Comparison of ENCODE assay signal across 8 cellular contexts in the genomic region with DNA sequence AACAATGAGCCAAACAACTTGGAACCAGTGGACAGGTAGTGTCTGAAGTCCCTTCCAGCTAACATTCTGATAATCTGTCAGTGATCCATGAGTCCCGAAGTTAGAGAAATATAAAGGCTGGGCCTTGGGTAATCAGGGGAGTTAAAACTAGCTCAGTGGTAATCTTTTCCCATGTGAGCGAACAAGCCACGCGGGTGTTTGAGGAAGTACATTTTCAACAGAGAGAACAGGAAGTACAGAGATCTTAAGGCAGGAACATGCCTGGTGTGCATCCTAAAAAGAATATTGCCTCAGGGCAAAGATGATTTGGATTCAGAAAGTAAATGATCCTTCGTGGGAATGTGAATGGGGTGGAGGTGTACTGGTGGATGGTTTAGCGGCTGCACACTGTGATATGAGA. TPM values are rescaled to one million over a fixed set of nuclear protein-coding genes. Genes with fewer than 3 reads are reported as not detected.
DNase-seq lines count a peak whose midpoint lies in the region; ATAC-seq and TF ChIP-seq lines count a peak whose summit lies in the region.

No MANE protein-coding gene starts in this region.

- H3K4me3 ChIP-seq in PC-3 (ENCODE audit: low read length), result no peak overlapping the region
- H3K4me3 ChIP-seq in fibroblast of villous mesenchyme (ENCODE audit: low read depth, low read length), result no peak overlapping the region
- H3K4me3 ChIP-seq in gastrocnemius medialis, result peak overlapping the region in 1 of 4 donors; percentile 7

- peaks cover 3% of the 10 kb centered on the region for H3F3A ChIP-seq in PC-3 (ENCODE audit: low read length, unreplicated experiment)

- H3K9me3 ChIP-seq in PC-3 (ENCODE audit: low read length), result no peaks in the 10 kb centered on the region
- H3K9me3 ChIP-seq in gastrocnemius medialis, result no peaks in the 10 kb centered on the region

- peak overlapping the region; percentile 6 for H3K4me3 Mint-ChIP-seq in activated CD4-positive, alpha-beta T cell treated with anti-CD3 and anti-CD28 coated beads for 36 hours

- no peaks in the 10 kb centered on the region for H4K20me1 ChIP-seq in PC-3 (ENCODE audit: low read length)

- peaks cover 1% of the 10 kb centered on the region for H3K36me3 Mint-ChIP-seq in activated CD4-positive, alpha-beta T cell treated with anti-CD3 and anti-CD28 coated beads for 36 hours (ENCODE audit: low read depth)

- H3K79me2 ChIP-seq in PC-3 (ENCODE audit: low read length), result 0 out of 2 replicates have a peak, but pooled peaks cover 7% of the 10 kb centered on the region

- no peaks in the 10 kb centered on the region for H3K36me3 ChIP-seq in PC-3 (ENCODE audit: low read depth, low read length)
- H3K36me3 ChIP-seq in gastrocnemius medialis, result no peaks in the 10 kb centered on the region

- DNase-seq in activated CD4-positive, alpha-beta T cell treated with anti-CD3 and anti-CD28 coated beads for 36 hours, result peak; percentile 29
- no peak for DNase-seq in activated CD4-positive, alpha-beta T cell treated with anti-CD3 and anti-CD28 coated beads for 48 hours
- DNase-seq in PC-3 (peak; percentile 41), fibroblast of villous mesenchyme (ENCODE audit: low read depth) (peak; percentile 59), gastrocnemius medialis (peak; percentile 52 to 67), NCI-H2107 treated with DMSO at 0.1 percent for 48 hours (lab: John Stamatoyannopoulos, UW; ENCODE audit: unreplicated experiment) (no peak), AG08396 (ENCODE audit: low spot score) (no peak)

- peaks cover 35% of the 10 kb centered on the region for H3K4me1 Mint-ChIP-seq in activated CD4-positive, alpha-beta T cell treated with anti-CD3 and anti-CD28 coated beads for 36 hours

- no peaks in the 10 kb centered on the region for H3K9me2 ChIP-seq in PC-3 (replicated peaks; ENCODE audit: low read length)

- H3K27ac ChIP-seq in PC-3 (ENCODE audit: low read length), result peak overlapping the region; percentile 97
- H3K27ac ChIP-seq in gastrocnemius medialis, result peak overlapping the region; percentile 80 to 92 (median 90)

- ATAC-seq in activated CD4-positive, alpha-beta T cell treated with anti-CD3 and anti-CD28 coated beads for 36 hours, result no peak
- ATAC-seq in PC-3 (no peak), gastrocnemius medialis (peak; percentile 70 to 73), GM21737 (IDR thresholded peaks at IDR 0.05; ENCODE audit: unreplicated experiment) (no peak)

- CTCF ChIA-PET in activated CD4-positive, alpha-beta T cell treated with anti-CD3 and anti-CD28 coated beads for 36 hours (lab: Charles Lee), result interaction anchor here (0.7 to 2.0 kb wide), 4 partner anchors 11 to 557 kb away, joined by 3 to 15 read pairs (median 4); no protein-coding TSS in a partner anchor
- CTCF ChIA-PET in PC-3 (lab: Charles Lee), result no interaction called here

- H3K4me2 ChIP-seq in PC-3 (ENCODE audit: low read length), result no peak overlapping the region

- intact Hi-C loops in activated CD4-positive, alpha-beta T cell treated with anti-CD3 and anti-CD28 coated beads for 36 hours (cut with DNase I, micrococcal nuclease), result loop anchor here (5.0 kb wide), 3 partner anchors 44 to 139 kb away; partner anchors contain the start of genes C4orf46 (in 1 of the 2), ETFDH (in 1 of the 2), FNIP2 (in 1 of the 2) and PPID (in 1 of the 2)
- intact Hi-C loops in PC-3 (cut with micrococcal nuclease), result loop anchor here (2.0 to 5.0 kb wide), 2 partner anchors 39 to 79 kb away; no protein-coding TSS in a partner anchor
- intact Hi-C loops in gastrocnemius medialis (cut with DNase I; ENCODE audit: low total_unique reads), result loop anchor here (1.0 to 2.0 kb wide), 2 partner anchors 12 to 41 kb away; no protein-coding TSS in a partner anchor

- in situ Hi-C loops in gastrocnemius medialis (cut with MboI; ENCODE audit: low sequenced_read_pairs in 4 of 4), result no loop called here

- POLR2A ChIA-PET in activated CD4-positive, alpha-beta T cell treated with anti-CD3 and anti-CD28 coated beads for 36 hours (lab: Charles Lee), result no interaction called here
- POLR2A ChIA-PET in PC-3 (lab: Charles Lee; ENCODE audit: unreplicated experiment), result interaction anchor here (0.5 kb wide), 1 partner anchor 36 kb away, joined by 3 read pairs; no protein-coding TSS in a partner anchor

- peak overlapping the region; percentile 78 for H3K9ac ChIP-seq in PC-3 (ENCODE audit: low read length)

- H3K27me3 ChIP-seq in PC-3 (ENCODE audit: low read length) (no peaks in the 10 kb centered on the region), gastrocnemius medialis (no peaks in the 10 kb centered on the region)

- TF ChIP-seq CTCF in PC-3 (conservative IDR thresholded peaks at IDR 0.05; ENCODE audit: low read depth, low read length) (no peak), fibroblast of villous mesenchyme (IDR thresholded peaks at IDR 0.05; ENCODE audit: insufficient read depth, low read depth, low read length) (no peak), gastrocnemius medialis (IDR thresholded peaks at IDR 0.05 in 4 of 5, conservative IDR thresholded peaks at IDR 0.05 in 1 of 5) (peak in 1 of 5 experiments; percentile 19)

- no peaks in the 10 kb centered on the region for H3K27me3 Mint-ChIP-seq in activated CD4-positive, alpha-beta T cell treated with anti-CD3 and anti-CD28 coated beads for 36 hours

- H3K27ac Mint-ChIP-seq in activated CD4-positive, alpha-beta T cell treated with anti-CD3 and anti-CD28 coated beads for 36 hours, result peak overlapping the region; percentile 85

- peaks cover 34% of the 10 kb centered on the region for H3K4me1 ChIP-seq in PC-3 (ENCODE audit: insufficient read depth, low read length)
- peaks cover 66 to 67% of the 10 kb centered on the region in 2 donors for H3K4me1 ChIP-seq in gastrocnemius medialis

- no peaks in the 10 kb centered on the region for H3K9me3 Mint-ChIP-seq in activated CD4-positive, alpha-beta T cell treated with anti-CD3 and anti-CD28 coated beads for 36 hours (ENCODE audit: low read depth)

- BruUV-seq in PC-3 (replicated peaks; lab: Mats Ljungman, UMichigan), result no TSS peak

- no peak overlapping the region for H2AFZ ChIP-seq in PC-3 (ENCODE audit: low read length)

- TF ChIP-seq POLR2A in gastrocnemius medialis (IDR thresholded peaks at IDR 0.05), result peak; percentile 36 to 42

RNA-seq across cellular contexts. Expression of gene FNIP2, which starts 42.9 kb away (rescaled TPM):
- 10 to 100 TPM; 11.6 to 13.0 TPM for total RNA-seq in activated CD4-positive, alpha-beta T cell treated with anti-CD3 and anti-CD28 coated beads for 36 hours
- 5.2 and 6.7 TPM in 2 replicates for total RNA-seq in PC-3 (2014; rRNA removed)
- total RNA-seq in fibroblast of villous mesenchyme, result 24.6 and 43.5 TPM in 2 replicates
- 10 to 100 TPM in 3 of 4 donors, 1 to 10 TPM in 1; 9.9 to 32.8 (median 22.2) TPM for total RNA-seq in gastrocnemius medialis

Comparison
In these comparisons a context has a peak if more than half of its experiments do, and no peak if none do; other contexts are left out.
1. DNase-seq: peak in activated CD4-positive, alpha-beta T cell treated with anti-CD3 and anti-CD28 coated beads for 36 hours (single experiment), PC-3 (single experiment), fibroblast of villous mesenchyme (single experiment) and gastrocnemius medialis (2 of 2); none in activated CD4-positive, alpha-beta T cell treated with anti-CD3 and anti-CD28 coated beads for 48 hours (single experiment), NCI-H2107 treated with DMSO at 0.1 percent for 48 hours (single experiment) and AG08396 (single experiment).
2. ATAC-seq: peak in gastrocnemius medialis (2 of 2); none in activated CD4-positive, alpha-beta T cell treated with anti-CD3 and anti-CD28 coated beads for 36 hours (single experiment), PC-3 (single experiment) and GM21737 (single experiment).